Comparison of ENCODE assay signal across 8 cellular contexts in genomic region chr16:50547340-50547865, GRCh38. TPM values are rescaled to one million over a fixed set of nuclear protein-coding genes. Genes with fewer than 3 reads are reported as not detected.
DNase-seq lines count a peak whose midpoint lies in the region; ATAC-seq and TF ChIP-seq lines count a peak whose summit lies in the region.

No MANE protein-coding gene starts in this region.

- no peak for TF ChIP-seq POLR2A in gastrocnemius medialis (IDR thresholded peaks at IDR 0.05)

- intact Hi-C loops in heart right ventricle (cut with DNase I): loop anchor here in 2 of 10 donors (10.0 kb wide), 2 partner anchors 97 to 173 kb away; no protein-coding TSS in a partner anchor
- intact Hi-C loops in gastrocnemius medialis (cut with DNase I; ENCODE audit: low total_unique reads): loop anchor here (5.0 kb wide), 2 partner anchors 195 to 260 kb away; partner anchors contain the start of gene CYLD

- peaks cover 4% of the 10 kb centered on the region; the same call in 1 of the 2 replicates for H3K27me3 ChIP-seq in GM06990 (replicated peaks; ENCODE audit: control insufficient read depth, insufficient read depth, low read length)
- H3K27me3 ChIP-seq in SJSA1 (replicated peaks): peaks cover 21% of the 10 kb centered on the region
- H3K27me3 ChIP-seq in heart right ventricle: peaks cover 0 to 54% (median 37%) of the 10 kb centered on the region in 7 donors
- peaks cover 6 to 28% (median 16%) of the 10 kb centered on the region in 3 donors for H3K27me3 ChIP-seq in gastrocnemius medialis

- peaks cover 5% of the 10 kb centered on the region for H3K4me1 ChIP-seq in SJSA1 (replicated peaks)
- H3K4me1 ChIP-seq in heart right ventricle: peaks cover 0 to 14% (median 9%) of the 10 kb centered on the region in 9 donors
- H3K4me1 ChIP-seq in gastrocnemius medialis: peaks cover 0 to 9% of the 10 kb centered on the region in 2 donors

- H3K9me3 ChIP-seq in SJSA1 (replicated peaks) (no peaks in the 10 kb centered on the region), heart right ventricle (no peaks in the 10 kb centered on the region), gastrocnemius medialis (no peaks in the 10 kb centered on the region)

- peak; percentile 59 for DNase-seq in GM06990 (ENCODE audit: extremely low read depth, insufficient read length)
- peak; percentile 20 to 55 for DNase-seq in SJSA1 (ENCODE audit: low read depth in 1 of 2, low spot score in 2 of 2)
- peak; percentile 76 for DNase-seq in activated gamma-delta T cell treated with anti-CD3 and anti-CD28 coated beads, Interleukin-2, amount 50 U/mL, for 16 hours (ENCODE audit: low read depth)
- DNase-seq in heart right ventricle: peak in 1 of 2 donors; percentile 36
- no peak for DNase-seq in gastrocnemius medialis
- DNase-seq in NCI-H2081 treated with DMSO at 0.1 percent for 48 hours (lab: John Stamatoyannopoulos, UW): no peak

- ATAC-seq in HG03135 (IDR thresholded peaks at IDR 0.05; ENCODE audit: unreplicated experiment) (peak; percentile 36), heart right ventricle (peak; percentile 12 to 59 (median 32)), gastrocnemius medialis (no peak), GM21576 (IDR thresholded peaks at IDR 0.05; ENCODE audit: unreplicated experiment) (no peak)

- TF ChIP-seq CTCF in GM06990 (IDR thresholded peaks at IDR 0.05; ENCODE audit: insufficient read depth, low read length, poor library complexity, severe bottlenecking): peak; percentile 44
- peak in 2 of 9 donors; percentile 16 to 29 for TF ChIP-seq CTCF in heart right ventricle (IDR thresholded peaks at IDR 0.05)
- no peak for TF ChIP-seq CTCF in gastrocnemius medialis (IDR thresholded peaks at IDR 0.05 in 4 of 5, conservative IDR thresholded peaks at IDR 0.05 in 1 of 5)

- H3K27ac ChIP-seq in SJSA1: no peak overlapping the region
- peak overlapping the region in 1 of 10 donors; percentile 13 for H3K27ac ChIP-seq in heart right ventricle
- H3K27ac ChIP-seq in gastrocnemius medialis: no peak overlapping the region

- H3K36me3 ChIP-seq in GM06990 (ENCODE audit: control insufficient read depth, insufficient read depth, low read length): no peaks in the 10 kb centered on the region
- H3K36me3 ChIP-seq in SJSA1: no peaks in the 10 kb centered on the region
- no peaks in the 10 kb centered on the region for H3K36me3 ChIP-seq in heart right ventricle
- no peaks in the 10 kb centered on the region for H3K36me3 ChIP-seq in gastrocnemius medialis

- 3% methylated on average over 34 of the region's 34 CpGs for WGBS in heart right ventricle, 2 donors

- H3K4me3 ChIP-seq in GM06990 (replicated peaks; ENCODE audit: low read depth, low read length): peak overlapping the region; percentile 74
- H3K4me3 ChIP-seq in SJSA1: peak overlapping the region; percentile 60
- peak overlapping the region; percentile 40 to 68 (median 66) for H3K4me3 ChIP-seq in heart right ventricle
- peak overlapping the region; percentile 51 to 78 (median 66) for H3K4me3 ChIP-seq in gastrocnemius medialis

- in situ Hi-C loops in gastrocnemius medialis (cut with MboI; ENCODE audit: low sequenced_read_pairs in 4 of 4): no loop called here

RNA-seq across cellular contexts. Expression of gene NKD1, which starts 0.8 kb away (rescaled TPM):
- 0.06 and 0.42 TPM in 2 replicates for total RNA-seq in SJSA1 (2014; rRNA removed; shearing (Covaris generic))
- total RNA-seq in heart right ventricle: 1 to 10 TPM in 1 of 10 donors, under 1 TPM in 9; 0.22 to 1.1 (median 0.52) TPM
- under 1 TPM; 0.22 TPM for polyA plus RNA-seq in heart right ventricle
- under 1 TPM; 0.10 to 0.75 (median 0.19) TPM for total RNA-seq in gastrocnemius medialis

Comparison
In these comparisons a context has a peak if more than half of its experiments do, and no peak if none do; other contexts are left out.
1. DNase-seq: peak in GM06990 (single experiment), SJSA1 (2 of 2) and activated gamma-delta T cell treated with anti-CD3 and anti-CD28 coated beads, Interleukin-2, amount 50 U/mL, for 16 hours (single experiment); none in gastrocnemius medialis (0 of 2) and NCI-H2081 treated with DMSO at 0.1 percent for 48 hours (single experiment).
2. ATAC-seq: peak in HG03135 (single experiment) and heart right ventricle (8 of 8); none in gastrocnemius medialis (0 of 2) and GM21576 (single experiment).
3. Peak in every context shown above with its lines, with median percentiles within 50 percentile points of each other: H3K4me3 ChIP-seq.